In the genomic region with DNA sequence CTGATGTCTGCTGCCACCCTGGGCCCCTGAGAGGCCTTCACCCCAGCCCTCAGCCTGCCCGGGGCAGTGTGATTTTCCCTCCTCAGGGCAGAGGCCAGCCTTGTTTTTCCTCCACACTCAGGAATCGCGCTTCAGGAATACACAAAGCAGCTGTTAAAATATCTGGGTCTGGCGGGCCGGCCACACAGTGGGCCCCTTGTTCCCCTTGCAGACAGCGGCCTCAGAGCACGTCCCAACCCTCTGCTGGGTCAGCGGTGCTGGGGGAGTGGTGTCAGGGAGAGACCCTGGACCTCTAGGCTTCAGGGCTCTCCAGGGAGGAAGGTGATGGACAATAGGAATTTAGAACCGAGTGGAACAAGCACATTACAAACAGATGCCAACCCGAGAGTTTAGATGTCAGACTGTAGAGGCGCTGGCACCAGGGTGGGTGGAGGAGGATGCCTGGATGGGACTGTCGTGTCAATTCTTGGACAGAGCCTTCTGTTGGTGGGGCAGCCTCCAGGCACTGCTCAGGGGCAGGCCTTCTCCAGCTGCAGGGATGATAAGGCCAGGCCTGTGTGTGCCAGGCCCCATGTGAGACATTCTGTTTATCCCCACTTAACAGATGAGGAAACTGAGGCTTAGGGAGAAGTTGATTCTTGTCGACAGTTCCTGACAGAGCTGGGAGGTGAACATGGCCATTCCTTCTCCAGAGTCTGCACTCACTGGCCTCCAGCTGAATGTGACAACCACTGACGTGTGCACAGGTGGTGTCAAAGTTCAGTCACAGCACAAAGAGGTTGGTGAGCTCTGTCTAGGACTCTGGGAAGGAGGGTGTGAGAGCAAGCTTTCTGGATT, we compare ENCODE assay signal across 25 cellular contexts. TPM values are rescaled to one million over a fixed set of nuclear protein-coding genes. Genes with fewer than 3 reads are reported as not detected.
DNase-seq lines count a peak whose midpoint lies in the region; ATAC-seq, FAIRE-seq and TF ChIP-seq lines count a peak whose summit lies in the region.
"Had no signal": no experiment of that assay in that cellular context is flagged by ENCODE, and none has a peak within 500 bp of the region (broad histone marks: within the 10 kb centered on the region; RNA-seq: fewer than 3 reads in every experiment).

No MANE protein-coding gene starts in this region.

- H3K27me3 ChIP-seq in HUES6 (ENCODE audit: control insufficient read depth, insufficient read depth, low read length) (no peaks in the 10 kb centered on the region), bronchial epithelial cell (ENCODE audit: control insufficient read depth, insufficient read depth, low read length) (peaks cover 2% of the 10 kb centered on the region), mesenchymal stem cell (ENCODE audit: control insufficient read depth in 1 of 2, insufficient read depth in 1 of 2, low read length in 2 of 2) (no peaks in the 10 kb centered on the region), small intestine (ENCODE audit: control insufficient read depth in 2 of 2, insufficient read depth in 2 of 2, low read length in 2 of 2) (no peaks in the 10 kb centered on the region), MG63 (no peaks in the 10 kb centered on the region)
- H3K27me3 ChIP-seq: testis, vagina had no signal

- H3K9ac ChIP-seq in HUES6 (ENCODE audit: low read length): no peak overlapping the region
- no peak overlapping the region for H3K9ac ChIP-seq in mesenchymal stem cell (ENCODE audit: low read length)

- no peak overlapping the region for H2BK5ac ChIP-seq in mesenchymal stem cell (ENCODE audit: low read depth, low read length, poor library complexity, severe bottlenecking)

- H3K4me3 ChIP-seq in HUES6 (ENCODE audit: low read depth, low read length) (no peak overlapping the region), bronchial epithelial cell (ENCODE audit: low read depth, low read length) (no peak overlapping the region), mesenchymal stem cell (ENCODE audit: insufficient read depth in 1 of 2, low read depth in 1 of 2, low read length in 2 of 2) (no peak overlapping the region), small intestine (ENCODE audit: low read depth in 1 of 2, low read length in 2 of 2) (no peak overlapping the region), MG63 (no peak overlapping the region)
- H3K4me3 ChIP-seq: coronary artery, esophagus squamous epithelium, lung, testis, vagina had no signal

- H3K4me3 Mint-ChIP-seq in activated CD8-positive, alpha-beta memory T cell treated with anti-CD3 and anti-CD28 coated beads, Interleukin-2, amount 10 ng/mL, durations not matched to agents 7 days and 5 days: no peak overlapping the region
- H3K4me3 Mint-ChIP-seq: activated naive CD4-positive, alpha-beta T cell treated with anti-CD3 and anti-CD28 coated beads for 36 hours; T-cell had no signal

- H3K9me3 ChIP-seq in HUES6 (ENCODE audit: control insufficient read depth, insufficient read depth, low read depth, low read length) (no peaks in the 10 kb centered on the region), mesenchymal stem cell (ENCODE audit: control insufficient read depth, low read length) (no peaks in the 10 kb centered on the region), small intestine (ENCODE audit: control insufficient read depth, low read depth) (no peaks in the 10 kb centered on the region), MG63 (no peaks in the 10 kb centered on the region)
- H3K9me3 ChIP-seq: esophagus squamous epithelium, testis, vagina had no signal

- FAIRE-seq in bronchial epithelial cell (lab: Jason Lieb, UNC) (peak; percentile 91), small intestine (lab: Jason Lieb, UNC) (no peak)
- FAIRE-seq: frontal cortex, GM19239, islet of Langerhans had no signal

- H2AFZ ChIP-seq in mesenchymal stem cell (ENCODE audit: low read depth, low read length): no peak overlapping the region

- CTCF ChIA-PET in activated CD8-positive, alpha-beta memory T cell treated with anti-CD3 and anti-CD28 coated beads, Interleukin-2, amount 10 ng/mL, durations not matched to agents 7 days and 5 days (lab: Charles Lee): no interaction called here

- peak overlapping the region; percentile 62 for H2AK5ac ChIP-seq in mesenchymal stem cell (ENCODE audit: low read length, severe bottlenecking)

- ATAC-seq in activated CD8-positive, alpha-beta memory T cell treated with anti-CD3 and anti-CD28 coated beads, Interleukin-2, amount 10 ng/mL, durations not matched to agents 7 days and 5 days: no peak
- ATAC-seq: T-cell had no signal

- peak overlapping the region; percentile 26 to 51 for H2BK12ac ChIP-seq in mesenchymal stem cell (ENCODE audit: low read length in 2 of 2)

- peak overlapping the region; percentile 3 to 63 for H3K18ac ChIP-seq in mesenchymal stem cell (ENCODE audit: low read depth in 1 of 2, low read length in 2 of 2)

- peak overlapping the region; percentile 74 for H4K91ac ChIP-seq in mesenchymal stem cell (ENCODE audit: low read length)

- peak overlapping the region in 1 of 2 experiments; percentile 62 for H3K14ac ChIP-seq in mesenchymal stem cell (ENCODE audit: low read length in 2 of 2)

- peak overlapping the region; percentile 35 for H4K8ac ChIP-seq in mesenchymal stem cell (ENCODE audit: low read length)

- H3K27ac ChIP-seq in HUES6 (ENCODE audit: low read depth, low read length): peak overlapping the region; percentile 36; the same call in 1 of the 2 replicates
- H3K27ac ChIP-seq in mesenchymal stem cell (ENCODE audit: low read length, poor library complexity, severe bottlenecking): no peak overlapping the region
- H3K27ac ChIP-seq in small intestine (ENCODE audit: low read depth in 1 of 2, low read length in 1 of 2): no peak overlapping the region
- H3K27ac ChIP-seq: coronary artery, esophagus squamous epithelium, testis, vagina had no signal

- H3K27ac Mint-ChIP-seq in activated CD8-positive, alpha-beta memory T cell treated with anti-CD3 and anti-CD28 coated beads, Interleukin-2, amount 10 ng/mL, durations not matched to agents 7 days and 5 days: no peak overlapping the region
- H3K27ac Mint-ChIP-seq: activated naive CD4-positive, alpha-beta T cell treated with anti-CD3 and anti-CD28 coated beads for 36 hours; T-cell had no signal

- H3K23ac ChIP-seq in mesenchymal stem cell (ENCODE audit: low read length in 2 of 2): peak overlapping the region; percentile 1 to 41

- no peaks in the 10 kb centered on the region for H3K36me3 Mint-ChIP-seq in activated CD8-positive, alpha-beta memory T cell treated with anti-CD3 and anti-CD28 coated beads, Interleukin-2, amount 10 ng/mL, durations not matched to agents 7 days and 5 days
- H3K36me3 Mint-ChIP-seq: T-cell had no signal

- DNase-seq in bronchial epithelial cell (ENCODE audit: low read depth) (no peak), mesenchymal stem cell (peak; percentile 10), small intestine (peak; percentile 70), MG63 (no peak), T-helper 9 cell (no peak)
- no peak for DNase-seq in activated CD8-positive, alpha-beta memory T cell treated with anti-CD3 and anti-CD28 coated beads, Interleukin-2, amount 10 ng/mL, durations not matched to agents 7 days and 5 days
- DNase-seq: activated CD4-positive, alpha-beta T cell treated with anti-CD3 and anti-CD28 coated beads for 4 hours; activated naive CD4-positive, alpha-beta T cell treated with anti-CD3 and anti-CD28 coated beads for 36 hours; esophagus squamous epithelium; Kasumi-1; NCI-H1694; NCI-H510A treated with DMSO at 0.1 percent for 48 hours; NK-92 treated with Interleukin-12 subunit alpha and Interleukin-12 subunit beta, amount 100 ng/mL, for 24 hours; stimulated activated CD4-positive, alpha-beta T cell treated with anti-CD3 and anti-CD28 coated beads, Interleukin-4, amount 100 ng/mL, for 4 hours; stimulated activated naive CD4-positive, alpha-beta T cell treated with Interleukin-2 at 50 U/mL for 16 hours; T-cell; testis had no signal

- H3K36me3 ChIP-seq in HUES6 (ENCODE audit: control insufficient read depth, insufficient read depth, low read length): no peaks in the 10 kb centered on the region
- no peaks in the 10 kb centered on the region for H3K36me3 ChIP-seq in bronchial epithelial cell (ENCODE audit: control insufficient read depth, insufficient read depth, low read length)
- H3K36me3 ChIP-seq in mesenchymal stem cell (ENCODE audit: control insufficient read depth in 1 of 2, insufficient read depth in 2 of 2, low read depth in 1 of 2, low read length in 2 of 2): peaks cover 0 to 6% of the 10 kb centered on the region in 2 experiments
- no peaks in the 10 kb centered on the region for H3K36me3 ChIP-seq in small intestine (ENCODE audit: control insufficient read depth in 2 of 2, insufficient read depth in 2 of 2, low read length in 2 of 2)
- H3K36me3 ChIP-seq in MG63: no peaks in the 10 kb centered on the region
- H3K36me3 ChIP-seq: esophagus squamous epithelium, vagina had no signal

- whole genome bisulfite sequencing in mesenchymal stem cell: 77% methylated on average over 14 of the region's 14 CpGs
- WGBS in small intestine, 3 donors: 65 to 74% (median 67%) methylated on average over 14 of the region's 14 CpGs

- H3K4ac ChIP-seq in mesenchymal stem cell (ENCODE audit: low read depth in 1 of 2, low read length in 2 of 2): no peak overlapping the region

- peak overlapping the region; percentile 86 for H2BK15ac ChIP-seq in mesenchymal stem cell (ENCODE audit: low read depth, poor library complexity, severe bottlenecking)

- no peaks in the 10 kb centered on the region for H3K27me3 Mint-ChIP-seq in activated CD8-positive, alpha-beta memory T cell treated with anti-CD3 and anti-CD28 coated beads, Interleukin-2, amount 10 ng/mL, durations not matched to agents 7 days and 5 days

- TF ChIP-seq CTCF in bronchial epithelial cell (IDR thresholded peaks at IDR 0.05; ENCODE audit: insufficient read depth, low read length, severe bottlenecking): no peak

- peak overlapping the region; percentile 45 for H2BK120ac ChIP-seq in mesenchymal stem cell (ENCODE audit: low read depth, low read length)

- H3K4me1 ChIP-seq in HUES6 (ENCODE audit: control insufficient read depth, insufficient read depth, low read length): peaks cover 77% of the 10 kb centered on the region
- H3K4me1 ChIP-seq in mesenchymal stem cell (ENCODE audit: control insufficient read depth, insufficient read depth, low read depth, low read length): peaks cover 62% of the 10 kb centered on the region
- no peaks in the 10 kb centered on the region for H3K4me1 ChIP-seq in small intestine (ENCODE audit: control insufficient read depth in 2 of 2, insufficient read depth in 1 of 2, low read depth in 1 of 2, low read length in 1 of 2)

- H3K79me1 ChIP-seq in mesenchymal stem cell (replicated peaks; ENCODE audit: low read length, poor library complexity, severe bottlenecking): peaks cover 58% of the 10 kb centered on the region

- H3K9me3 Mint-ChIP-seq in activated CD8-positive, alpha-beta memory T cell treated with anti-CD3 and anti-CD28 coated beads, Interleukin-2, amount 10 ng/mL, durations not matched to agents 7 days and 5 days (ENCODE audit: low read depth): no peaks in the 10 kb centered on the region
- H3K9me3 Mint-ChIP-seq: activated naive CD4-positive, alpha-beta T cell treated with anti-CD3 and anti-CD28 coated beads for 36 hours; T-cell had no signal

- H3K4me2 ChIP-seq in mesenchymal stem cell (ENCODE audit: low read length, poor library complexity, severe bottlenecking): no peak overlapping the region

- H3K4me1 Mint-ChIP-seq in activated CD8-positive, alpha-beta memory T cell treated with anti-CD3 and anti-CD28 coated beads, Interleukin-2, amount 10 ng/mL, durations not matched to agents 7 days and 5 days: peaks cover 4% of the 10 kb centered on the region

RNA-seq across cellular contexts. Expression of a gene that starts 52.1 kb away (rescaled TPM):
- total RNA-seq in bronchial epithelial cell: under 0.01 and 0.26 TPM in 2 replicates
- polyA plus RNA-seq in mesenchymal stem cell (2013, experiment 1 of 2): 28.9 TPM
- 29.5 TPM for polyA plus RNA-seq in mesenchymal stem cell (2013, experiment 2 of 2)
- 1 to 10 TPM in 1 of 3 donors, not detected in 2; 1.2 TPM for polyA plus RNA-seq in small intestine
- total RNA-seq in activated CD8-positive, alpha-beta memory T cell treated with anti-CD3 and anti-CD28 coated beads, Interleukin-2, amount 10 ng/mL, durations not matched to agents 7 days and 5 days: 1 to 10 TPM in 1 of 2 experiments, under 1 TPM in 1; 0.28 to 1.3 TPM
- total RNA-seq in MG63 (2014; rRNA removed; shearing (Covaris generic); ENCODE audit: low replicate concordance): 0.47 and 1.3 TPM in 2 replicates
- total RNA-seq: activated CD8-positive, alpha-beta memory T cell treated with anti-CD3 and anti-CD28 coated beads for 36 hours; activated naive CD4-positive, alpha-beta T cell treated with anti-CD3 and anti-CD28 coated beads for 36 hours had no signal

Comparison
In these comparisons a context has a peak if more than half of its experiments do, and no peak if none do; other contexts are left out.
1. DNase-seq: peak in mesenchymal stem cell (single experiment) and small intestine (single experiment); none in bronchial epithelial cell (single experiment), activated CD8-positive, alpha-beta memory T cell treated with anti-CD3 and anti-CD28 coated beads, Interleukin-2, amount 10 ng/mL, durations not matched to agents 7 days and 5 days (single experiment), MG63 (single experiment) and T-helper 9 cell (single experiment).